8 cellular contexts compared by ENCODE assay signal in genomic region chrX:119853449-119853848, GRCh38.
DNase-seq lines count a peak whose midpoint lies in the region; ATAC-seq and TF ChIP-seq lines count a peak whose summit lies in the region.

No MANE protein-coding gene starts in this region.

- H3K4me1 ChIP-seq in OCI-LY1 (ENCODE audit: insufficient read depth, low read length, severe bottlenecking), result peaks cover 19% of the 10 kb centered on the region
- no peaks in the 10 kb centered on the region for H3K4me1 ChIP-seq in parathyroid adenoma

- H3K4me2 ChIP-seq in OCI-LY1 (ENCODE audit: low read length), result peak overlapping the region; percentile 76
- peak overlapping the region; percentile 62 for H3K4me2 ChIP-seq in parathyroid adenoma (ENCODE audit: low read length)

- no peak overlapping the region for H3K27ac ChIP-seq in OCI-LY1 (ENCODE audit: low read depth, low read length, poor library complexity, severe bottlenecking)
- H3K27ac ChIP-seq in epithelial cell of prostate, result peak overlapping the region; percentile 66
- H3K27ac ChIP-seq in parathyroid adenoma, result peak overlapping the region; percentile 59

- no peaks in the 10 kb centered on the region for H4K20me1 ChIP-seq in OCI-LY1 (ENCODE audit: insufficient read depth, low read length)

- H3K9ac ChIP-seq in OCI-LY1 (ENCODE audit: low read length) (peak overlapping the region; percentile 75), parathyroid adenoma (no peak overlapping the region)

- H3K4me3 ChIP-seq in OCI-LY1 (ENCODE audit: low read depth, low read length, poor library complexity, severe bottlenecking) (peak overlapping the region; percentile 76), parathyroid adenoma (ENCODE audit: low read depth, low read length) (peak overlapping the region; percentile 88)

- peaks cover 9% of the 10 kb centered on the region for H3K79me2 ChIP-seq in OCI-LY1 (ENCODE audit: insufficient read depth, low read length)
- H3K79me2 ChIP-seq in parathyroid adenoma, result no peaks in the 10 kb centered on the region

- no peak for TF ChIP-seq CTCF in OCI-LY1 (IDR thresholded peaks at IDR 0.05; ENCODE audit: low read length)
- no peak for TF ChIP-seq CTCF in parathyroid adenoma (IDR thresholded peaks at IDR 0.05)

- H2AFZ ChIP-seq in OCI-LY1 (ENCODE audit: low read length), result peak overlapping the region; percentile 100
- H2AFZ ChIP-seq in parathyroid adenoma, result peak overlapping the region; percentile 71

- H3F3A ChIP-seq in OCI-LY1 (ENCODE audit: insufficient read depth, low read length), result no peaks in the 10 kb centered on the region

- H3K27me3 ChIP-seq in OCI-LY1 (ENCODE audit: insufficient read depth, low read length), result no peaks in the 10 kb centered on the region
- no peaks in the 10 kb centered on the region for H3K27me3 ChIP-seq in parathyroid adenoma (ENCODE audit: control insufficient read depth, insufficient read depth, low read length)

- H3K36me3 ChIP-seq in OCI-LY1 (ENCODE audit: insufficient read depth, low read length) (peaks cover 23% of the 10 kb centered on the region), parathyroid adenoma (ENCODE audit: control insufficient read depth, insufficient read depth, low read length) (no peaks in the 10 kb centered on the region)

- H3K9me3 ChIP-seq in OCI-LY1 (ENCODE audit: low read length), result no peaks in the 10 kb centered on the region
- no peaks in the 10 kb centered on the region for H3K9me3 ChIP-seq in parathyroid adenoma (ENCODE audit: control insufficient read depth, low read length)

- no peaks in the 10 kb centered on the region for H3K9me2 ChIP-seq in OCI-LY1 (ENCODE audit: low read depth, low read length)

- ATAC-seq in HG02623 (IDR thresholded peaks at IDR 0.05; ENCODE audit: unreplicated experiment), result no peak

- peak; percentile 12 for DNase-seq in DMS53 treated with DMSO at 0.1 percent for 48 hours (lab: John Stamatoyannopoulos, UW; ENCODE audit: unreplicated experiment)
- no peak for DNase-seq in epithelial cell of prostate (ENCODE audit: low read depth, low spot score)
- DNase-seq in NCI-H446 (lab: John Stamatoyannopoulos, UW), result no peak
- no peak for DNase-seq in GDM1 (lab: John Stamatoyannopoulos, UW)
- DNase-seq in globus pallidus (ENCODE audit: low spot score), result no peak
